In the genomic region with DNA sequence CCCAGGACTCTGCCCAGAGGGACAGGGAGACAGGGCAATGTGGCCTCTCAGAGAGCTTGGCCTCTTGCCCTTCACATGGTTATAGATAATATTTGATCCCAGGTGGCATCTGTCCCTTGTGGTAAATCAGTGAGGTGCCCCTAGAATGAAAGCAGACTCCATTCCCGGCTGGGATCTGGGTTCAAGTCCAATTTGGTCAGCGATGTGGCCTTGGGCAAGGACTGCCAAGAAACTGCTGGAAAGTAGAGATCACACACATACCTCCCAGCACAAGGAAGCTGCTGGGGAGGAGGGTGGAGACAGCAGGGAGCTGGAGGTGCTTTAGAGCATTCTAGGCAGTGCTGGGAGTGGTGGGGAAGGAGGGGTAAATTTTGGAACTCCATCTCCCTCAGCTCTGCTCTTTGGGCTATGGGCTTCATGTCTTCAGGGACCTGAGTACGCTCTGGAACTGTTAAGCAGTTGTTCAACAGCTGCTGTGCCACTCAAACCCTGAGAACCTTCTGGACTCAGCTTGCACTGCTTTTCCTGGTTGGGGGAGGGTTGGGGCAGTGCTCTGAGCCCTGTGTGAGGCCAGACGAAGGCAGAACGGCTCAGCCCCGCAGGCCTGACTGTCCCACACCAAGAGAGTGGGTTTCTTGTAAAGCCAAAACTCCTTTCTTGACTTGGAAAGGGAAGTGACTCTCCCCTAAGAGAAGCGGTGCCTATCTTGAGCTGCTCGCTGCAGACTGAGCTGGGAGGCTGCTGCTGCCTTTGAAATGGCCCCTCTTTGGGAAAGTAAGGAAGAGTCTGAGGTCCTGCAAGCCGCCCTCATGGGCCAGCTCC, we compare ENCODE assay signal across 8 cellular contexts. TPM values are rescaled to one million over a fixed set of nuclear protein-coding genes. Genes with fewer than 3 reads are reported as not detected.
DNase-seq lines count a peak whose midpoint lies in the region; ATAC-seq, FAIRE-seq and TF ChIP-seq lines count a peak whose summit lies in the region.

No MANE protein-coding gene starts in this region.

- H3K27me3 ChIP-seq in testis (no peaks in the 10 kb centered on the region), A673 (replicated peaks; ENCODE audit: insufficient read depth, low read depth, low read length, poor library complexity) (no peaks in the 10 kb centered on the region)

- no peaks in the 10 kb centered on the region for H3K9me3 Mint-ChIP-seq in activated T-cell treated with anti-CD3 and anti-CD28 coated beads, Interleukin-2, amount 50 U/mL, for 24 hours

- no peaks in the 10 kb centered on the region for H3K27me3 Mint-ChIP-seq in activated T-cell treated with anti-CD3 and anti-CD28 coated beads, Interleukin-2, amount 50 U/mL, for 24 hours

- no TSS peak for BruUV-seq in A673 (replicated peaks; lab: Mats Ljungman, UMichigan)

- H3K27ac Mint-ChIP-seq in activated T-cell treated with anti-CD3 and anti-CD28 coated beads, Interleukin-2, amount 50 U/mL, for 24 hours, result peak overlapping the region; percentile 90

- no peak for FAIRE-seq in HTR-8/SVneo (lab: Jason Lieb, UNC)

- H3K4me3 ChIP-seq in testis, result no peak overlapping the region
- no peak overlapping the region for H3K4me3 ChIP-seq in A673 (ENCODE audit: low read depth, low read length, poor library complexity, severe bottlenecking)

- no peaks in the 10 kb centered on the region for H3K36me3 ChIP-seq in testis (ENCODE audit: low read depth, missing control alignments)
- H3K36me3 ChIP-seq in A673 (ENCODE audit: insufficient read depth, low read length, poor library complexity, severe bottlenecking), result no peaks in the 10 kb centered on the region

- peaks cover 78% of the 10 kb centered on the region for H3K36me3 Mint-ChIP-seq in activated T-cell treated with anti-CD3 and anti-CD28 coated beads, Interleukin-2, amount 50 U/mL, for 24 hours (ENCODE audit: low read depth)

- CTCF ChIA-PET in A673 (lab: Charles Lee), result no interaction called here

- POLR2A ChIA-PET in A673 (lab: Charles Lee; ENCODE audit: low non-redundant PET), result no interaction called here

- TF ChIP-seq CTCF in testis (IDR thresholded peaks at IDR 0.05) (no peak), A673 (conservative IDR thresholded peaks at IDR 0.05; ENCODE audit: low read depth, low read length) (no peak)

- TF ChIP-seq POLR2A in testis (IDR thresholded peaks at IDR 0.05), result no peak

- H3K9me3 ChIP-seq in testis (no peaks in the 10 kb centered on the region), A673 (ENCODE audit: low read depth, low read length, poor library complexity, severe bottlenecking) (no peaks in the 10 kb centered on the region)

- H3K4me1 ChIP-seq in testis (no peaks in the 10 kb centered on the region), A673 (ENCODE audit: insufficient read depth, low read length, poor library complexity, severe bottlenecking) (no peaks in the 10 kb centered on the region)

- peak; percentile 53 for DNase-seq in activated CD8-positive, alpha-beta memory T cell treated with anti-CD3 and anti-CD28 coated beads, Interleukin-2, amount 50 U/mL, for 48 hours
- DNase-seq in activated CD8-positive, alpha-beta memory T cell treated with anti-CD3 and anti-CD28 coated beads, Interleukin-2, amount 50 U/mL, for 4 hours, result no peak
- DNase-seq in activated T-cell treated with anti-CD3 and anti-CD28 coated beads, Interleukin-2, amount 50 U/mL, for 24 hours, result peak; percentile 31
- DNase-seq in left lobe of liver (ENCODE audit: low spot score) (peak; percentile 38), testis (peak; percentile 6), A673 (ENCODE audit: low spot score) (no peak), COLO668 (lab: John Stamatoyannopoulos, UW; ENCODE audit: unreplicated experiment) (no peak), HTR-8/SVneo (ENCODE audit: insufficient read length, low spot score) (no peak)

- intact Hi-C loops in testis (cut with DNase I; ENCODE audit: low total_unique reads), result no loop called here
- intact Hi-C loops in A673 (cut with micrococcal nuclease; ENCODE audit: unreplicated experiment), result no loop called here

- peak overlapping the region; percentile 66 for H3K4me3 Mint-ChIP-seq in activated T-cell treated with anti-CD3 and anti-CD28 coated beads, Interleukin-2, amount 50 U/mL, for 24 hours

- H3K27ac ChIP-seq in testis (peak overlapping the region in 1 of 2 donors; percentile 48), A673 (ENCODE audit: low read depth, low read length, poor library complexity, severe bottlenecking) (no peak overlapping the region)

- peaks cover 89% of the 10 kb centered on the region for H3K4me1 Mint-ChIP-seq in activated T-cell treated with anti-CD3 and anti-CD28 coated beads, Interleukin-2, amount 50 U/mL, for 24 hours (ENCODE audit: low read depth)

- no peak for ATAC-seq in left lobe of liver

- WGBS in testis, 2 donors, result 61 to 74% methylated on average over 9 of the region's 9 CpGs

RNA-seq across cellular contexts. Expression of a gene that starts 23.0 kb away (rescaled TPM):
- total RNA-seq in left lobe of liver, result 5.0 TPM
- 10 to 100 TPM in 1 of 2 donors, 1 to 10 TPM in 1; 5.7 to 11.2 TPM for total RNA-seq in testis
- polyA plus RNA-seq in testis (ENCODE audit: insufficient read depth, low read depth, low replicate concordance), result 12.7 TPM
- 2.3 and 3.0 TPM in 2 replicates for total RNA-seq in A673 (2021)

RNA-seq across cellular contexts. Expression of a gene that starts 50.7 kb away (rescaled TPM):
- total RNA-seq in left lobe of liver (not detected), testis (not detected), A673 (2021) (not detected in 2 replicates)
- polyA plus RNA-seq in testis (ENCODE audit: insufficient read depth, low read depth, low replicate concordance), result not detected

Comparison
In these comparisons a context has a peak if more than half of its experiments do, and no peak if none do; other contexts are left out.
1. DNase-seq: peak in activated CD8-positive, alpha-beta memory T cell treated with anti-CD3 and anti-CD28 coated beads, Interleukin-2, amount 50 U/mL, for 48 hours (single experiment), activated T-cell treated with anti-CD3 and anti-CD28 coated beads, Interleukin-2, amount 50 U/mL, for 24 hours (single experiment), left lobe of liver (single experiment) and testis (single experiment); none in activated CD8-positive, alpha-beta memory T cell treated with anti-CD3 and anti-CD28 coated beads, Interleukin-2, amount 50 U/mL, for 4 hours (single experiment), A673 (single experiment), COLO668 (single experiment) and HTR-8/SVneo (single experiment).